19 cellular contexts compared by ENCODE assay signal in genomic region chr6:104095661-104096416, GRCh38.
"Had no signal": no experiment of that assay in that cellular context is flagged by ENCODE, and none has a peak within 500 bp of the region (broad histone marks: within the 10 kb centered on the region; RNA-seq: fewer than 3 reads in every experiment).

No MANE protein-coding gene starts in this region.

- ATAC-seq: activated naive CD4-positive, alpha-beta T cell treated with anti-CD3 and anti-CD28 coated beads, Interleukin-2, amount 50 U/mL, for 72 hours; body of pancreas; left lobe of liver; natural killer cell treated with Interleukin-12 subunit alpha and Interleukin-12 subunit beta and Interleukin-15 and Interleukin-18, amount 100 ng/mL, for 72 hours; sciatic nerve; stimulated activated memory B cell treated with anti-CD40 and anti-IgM and Interleukin-4, amounts not matched to agents 10 μg/mL and 1 μg/mL and 100 μg/mL, for 72 hours had no signal

- H3K27ac Mint-ChIP-seq: activated naive CD4-positive, alpha-beta T cell treated with anti-CD3 and anti-CD28 coated beads, Interleukin-2, amount 50 U/mL, for 72 hours; memory B cell; natural killer cell treated with Interleukin-12 subunit alpha and Interleukin-12 subunit beta and Interleukin-15 and Interleukin-18, amount 100 ng/mL, for 72 hours; stimulated activated memory B cell treated with anti-CD40 and anti-IgM and Interleukin-4, amounts not matched to agents 10 μg/mL and 1 μg/mL and 100 μg/mL, for 72 hours had no signal

- H3K27ac ChIP-seq: body of pancreas, prostate gland, spleen, transverse colon had no signal

- H3K27me3 Mint-ChIP-seq: central memory CD8-positive, alpha-beta T cell; memory B cell; natural killer cell treated with Interleukin-12 subunit alpha and Interleukin-12 subunit beta and Interleukin-15 and Interleukin-18, amount 100 ng/mL, for 72 hours; stimulated activated memory B cell treated with anti-CD40 and anti-IgM and Interleukin-4, amounts not matched to agents 10 μg/mL and 1 μg/mL and 100 μg/mL, for 72 hours had no signal

- DNase-seq: activated CD4-positive, alpha-beta T cell treated with anti-CD3 and anti-CD28 coated beads, Interleukin-2, amount 50 U/mL, for 1 hour; activated effector memory CD4-positive, alpha-beta T cell treated with Interleukin-2 at 50 U/mL for 16 hours; amniotic stem cell; body of pancreas; cortex of kidney; effector CD8-positive, alpha-beta T cell; foreskin melanocyte; occipital lobe; spleen; stimulated activated CD4-positive, alpha-beta T cell treated with anti-CD3 and anti-CD28 coated beads, Interleukin-1b, Interleukin-23, amount 100 ng/mL, for 48 hours; transverse colon had no signal

- H3K4me3 Mint-ChIP-seq: central memory CD8-positive, alpha-beta T cell; memory B cell; natural killer cell treated with Interleukin-12 subunit alpha and Interleukin-12 subunit beta and Interleukin-15 and Interleukin-18, amount 100 ng/mL, for 72 hours; stimulated activated memory B cell treated with anti-CD40 and anti-IgM and Interleukin-4, amounts not matched to agents 10 μg/mL and 1 μg/mL and 100 μg/mL, for 72 hours had no signal

- H3K36me3 Mint-ChIP-seq: activated naive CD4-positive, alpha-beta T cell treated with anti-CD3 and anti-CD28 coated beads, Interleukin-2, amount 50 U/mL, for 72 hours; memory B cell; natural killer cell treated with Interleukin-12 subunit alpha and Interleukin-12 subunit beta and Interleukin-15 and Interleukin-18, amount 100 ng/mL, for 72 hours; stimulated activated memory B cell treated with anti-CD40 and anti-IgM and Interleukin-4, amounts not matched to agents 10 μg/mL and 1 μg/mL and 100 μg/mL, for 72 hours had no signal

- H3K9me3 Mint-ChIP-seq: central memory CD8-positive, alpha-beta T cell had no signal

- H3K4me1 Mint-ChIP-seq: central memory CD8-positive, alpha-beta T cell; memory B cell; stimulated activated memory B cell treated with anti-CD40 and anti-IgM and Interleukin-4, amounts not matched to agents 10 μg/mL and 1 μg/mL and 100 μg/mL, for 72 hours had no signal
